In genomic region chr12:119679490-119679889, GRCh38 we compare ENCODE assay signal across 21 cellular contexts. TPM values are rescaled to one million over a fixed set of nuclear protein-coding genes. Genes with fewer than 3 reads are reported as not detected.
A peak's percentile ranks its signal among the peaks of the same experiment; 100 is the strongest.
DNase-seq lines count a peak whose midpoint lies in the region; ATAC-seq, FAIRE-seq and TF ChIP-seq lines count a peak whose summit lies in the region.
"Had no signal": no experiment of that assay in that cellular context is flagged by ENCODE, and none has a peak within 500 bp of the region (broad histone marks: within the 10 kb centered on the region; RNA-seq: fewer than 3 reads in every experiment).

No MANE protein-coding gene starts in this region.

- H3K4me1 Mint-ChIP-seq in CD8-positive, alpha-beta memory T cell: peaks cover 6 to 11% (median 7%) of the 10 kb centered on the region in 3 donors

- peaks cover 5 to 78% (median 14%) of the 10 kb centered on the region in 3 donors for H3K36me3 Mint-ChIP-seq in CD8-positive, alpha-beta memory T cell

- 98% methylated on average over 6 of the region's 10 CpGs for WGBS in HepG2 (ENCODE audit: low lambda C conversion rate)
- 77% methylated on average over 3 of the region's 10 CpGs for WGBS in right lobe of liver (ENCODE audit: insufficient coverage, low coverage, low lambda C conversion rate, missing lambda C conversion rate)

- no peak overlapping the region for H2AFZ ChIP-seq in HepG2 (ENCODE audit: low read length)

- peak overlapping the region in 2 of 8 donors; percentile 54 to 68 for H3K27ac Mint-ChIP-seq in CD8-positive, alpha-beta memory T cell
- H3K27ac Mint-ChIP-seq: T-helper 2 cell treated with Interferon-gamma antibody and Interleukin-4, amounts not matched to agents 5 μg/mL and 100 μg/mL, for 36 hours had no signal

- H3K4me3 ChIP-seq in HepG2 (replicated peaks in 1 of 3; ENCODE audit: insufficient read depth in 1 of 3, low read depth in 2 of 3, low read length in 3 of 3) (no peak overlapping the region), right lobe of liver (no peak overlapping the region), mucosa of rectum (ENCODE audit: low read length in 2 of 2) (peak overlapping the region in 1 of 2 donors; percentile 24)
- no peak overlapping the region for H3K4me3 ChIP-seq in CD8-positive, alpha-beta memory T cell (ENCODE audit: low read length)
- H3K4me3 ChIP-seq: GM12878, pancreas, right atrium auricular region, uterus had no signal

- H3K9ac ChIP-seq in HepG2 (ENCODE audit: insufficient read depth, low read depth, low read length) (no peak overlapping the region), mucosa of rectum (ENCODE audit: low read depth in 1 of 2, low read length in 2 of 2) (peak overlapping the region; percentile 1 to 57)

- H3K27ac ChIP-seq in HepG2 (ENCODE audit: extremely low read length, insufficient read depth, low read length) (peak overlapping the region; percentile 6), right lobe of liver (no peak overlapping the region), angular gyrus (ENCODE audit: low read depth, low read length) (peak overlapping the region; percentile 65), mucosa of rectum (ENCODE audit: low read depth in 2 of 2, low read length in 2 of 2) (peak overlapping the region; percentile 85 to 89)
- H3K27ac ChIP-seq in CD8-positive, alpha-beta memory T cell (ENCODE audit: low read depth, low read length): no peak overlapping the region
- H3K27ac ChIP-seq: pancreas, right atrium auricular region, uterus, WERI-Rb-1 had no signal

- TF ChIP-seq EP300 in HepG2 (IDR thresholded peaks at IDR 0.05; ENCODE audit: low read depth in 2 of 2, low read length in 2 of 2) (no peak), HepG2 (CRISPR knock-in tag; IDR thresholded peaks at IDR 0.05; ENCODE audit: borderline replicate concordance) (no peak)

- no peaks in the 10 kb centered on the region for H3K27me3 ChIP-seq in HepG2 (ENCODE audit: control insufficient read depth in 1 of 2, insufficient read depth in 2 of 2, low read length in 2 of 2)
- no peaks in the 10 kb centered on the region for H3K27me3 ChIP-seq in right lobe of liver
- no peaks in the 10 kb centered on the region for H3K27me3 ChIP-seq in mucosa of rectum (ENCODE audit: control insufficient read depth in 2 of 2, insufficient read depth in 2 of 2, low read length in 2 of 2)
- no peaks in the 10 kb centered on the region for H3K27me3 ChIP-seq in CD8-positive, alpha-beta memory T cell (ENCODE audit: insufficient read depth, low read length, poor library complexity, severe bottlenecking)
- H3K27me3 ChIP-seq: pancreas, right atrium auricular region, uterus had no signal

- H3K79me2 ChIP-seq in HepG2 (ENCODE audit: insufficient read depth, low read length): no peaks in the 10 kb centered on the region

- H3K4me1 ChIP-seq in HepG2 (ENCODE audit: insufficient read depth, low read length) (peaks cover 64% of the 10 kb centered on the region), right lobe of liver (peaks cover 0 to 56% (median 11%) of the 10 kb centered on the region in 4 donors), mucosa of rectum (ENCODE audit: control insufficient read depth in 2 of 2, insufficient read depth in 2 of 2, low read length in 2 of 2) (peaks cover 39 to 76% of the 10 kb centered on the region in 2 donors)
- no peaks in the 10 kb centered on the region for H3K4me1 ChIP-seq in CD8-positive, alpha-beta memory T cell (ENCODE audit: insufficient read depth, low read length)
- H3K4me1 ChIP-seq: uterus had no signal

- CTCF ChIA-PET in HepG2 (lab: Yijun Ruan, JAX; ENCODE audit: low intra/inter-chr PET ratio, low total read pairs): no interaction called here
- CTCF ChIA-PET in CD8-positive, alpha-beta memory T cell (lab: Charles Lee): interaction anchor here (0.7 to 1.8 kb wide), 2 partner anchors 12 kb away, joined by 3 to 8 read pairs; partner anchors contain the start of gene PRKAB1

- H3K9me3 ChIP-seq in HepG2 (ENCODE audit: low read length): no peaks in the 10 kb centered on the region
- no peaks in the 10 kb centered on the region for H3K9me3 ChIP-seq in right lobe of liver
- no peaks in the 10 kb centered on the region for H3K9me3 ChIP-seq in mucosa of rectum (ENCODE audit: control insufficient read depth in 2 of 2, low read length in 2 of 2)
- H3K9me3 ChIP-seq in CD8-positive, alpha-beta memory T cell (ENCODE audit: low read length): no peaks in the 10 kb centered on the region
- H3K9me3 ChIP-seq: pancreas, right atrium auricular region, uterus had no signal

- intact Hi-C loops in HepG2 (cut with micrococcal nuclease; ENCODE audit: unreplicated experiment) (no loop called here), right lobe of liver (cut with DNase I) (no loop called here)

- ATAC-seq in HepG2: no peak
- ATAC-seq in right lobe of liver: no peak
- ATAC-seq: GM12878; HCT116; naive thymus-derived CD8-positive, alpha-beta T cell had no signal

- TF ChIP-seq CTCF in HepG2 (CRISPR knock-in tag; IDR thresholded peaks at IDR 0.05): no peak
- TF ChIP-seq CTCF in right lobe of liver (IDR thresholded peaks at IDR 0.05): no peak

- H3K4me2 ChIP-seq in HepG2 (ENCODE audit: low read depth, low read length): no peak overlapping the region

- H3K27me3 Mint-ChIP-seq in CD8-positive, alpha-beta memory T cell: no peaks in the 10 kb centered on the region
- H3K27me3 Mint-ChIP-seq: CD4-positive, alpha-beta memory T cell; naive thymus-derived CD8-positive, alpha-beta T cell had no signal

- no peak for FAIRE-seq in HepG2 (lab: Jason Lieb, UNC)
- FAIRE-seq: GM12878, pancreas had no signal

- TF ChIP-seq RAD21 in HepG2 (CRISPR knock-in tag; IDR thresholded peaks at IDR 0.05): no peak

- H3K4me3 Mint-ChIP-seq in CD8-positive, alpha-beta memory T cell: no peak overlapping the region
- H3K4me3 Mint-ChIP-seq: CD4-positive, alpha-beta memory T cell; naive thymus-derived CD8-positive, alpha-beta T cell; T-helper 2 cell treated with Interferon-gamma antibody and Interleukin-4, amounts not matched to agents 5 μg/mL and 100 μg/mL, for 36 hours had no signal

- TF ChIP-seq POLR2A in HepG2 (IDR thresholded peaks at IDR 0.05; ENCODE audit: insufficient read depth in 1 of 2, low read depth in 2 of 2, low read length in 2 of 2) (no peak), right lobe of liver (IDR thresholded peaks at IDR 0.05) (no peak)

- no TSS peak for BruUV-seq in HepG2 (replicated peaks; lab: Mats Ljungman, UMichigan)

- no peaks in the 10 kb centered on the region for H3K9me3 Mint-ChIP-seq in CD8-positive, alpha-beta memory T cell
- H3K9me3 Mint-ChIP-seq: CD4-positive, alpha-beta memory T cell; naive thymus-derived CD8-positive, alpha-beta T cell; T-helper 2 cell treated with Interferon-gamma antibody and Interleukin-4, amounts not matched to agents 5 μg/mL and 100 μg/mL, for 36 hours had no signal

- POLR2A ChIA-PET in HepG2 (lab: Yijun Ruan, JAX): no interaction called here
- POLR2A ChIA-PET in CD8-positive, alpha-beta memory T cell (lab: Charles Lee): no interaction called here

- DNase-seq in HepG2 (ENCODE audit: low spot score): no peak
- DNase-seq in right lobe of liver: no peak
- no peak for DNase-seq in superior temporal gyrus (ENCODE audit: extremely low spot score)
- no peak for DNase-seq in CD8-positive, alpha-beta memory T cell
- DNase-seq in NCI-H128 (lab: John Stamatoyannopoulos, UW; ENCODE audit: unreplicated experiment): no peak
- DNase-seq: activated CD4-positive, alpha-beta T cell treated with anti-CD3 and anti-CD28 coated beads, Interleukin-2, amount 50 U/mL, for 4 hours; CD4-positive, alpha-beta memory T cell; cortex of kidney; DND-41; MV-4-11; naive thymus-derived CD8-positive, alpha-beta T cell; NCI-H524; pancreas; uterus; WERI-Rb-1 had no signal

- H3K36me3 ChIP-seq in HepG2 (replicated peaks in 1 of 2; ENCODE audit: control insufficient read depth in 1 of 2, insufficient read depth in 2 of 2, low read length in 2 of 2) (peaks cover 28 to 66% of the 10 kb centered on the region in 2 experiments), right lobe of liver (peaks cover 4 to 59% (median 40%) of the 10 kb centered on the region in 4 donors), mucosa of rectum (ENCODE audit: control insufficient read depth in 2 of 2, insufficient read depth in 2 of 2, low read length in 2 of 2) (peaks cover 64 to 68% of the 10 kb centered on the region in 2 donors)
- peaks cover 50% of the 10 kb centered on the region for H3K36me3 ChIP-seq in CD8-positive, alpha-beta memory T cell (ENCODE audit: insufficient read depth, low read length)
- H3K36me3 ChIP-seq: uterus had no signal

- in situ Hi-C loops in HepG2 (cut with HindIII; ENCODE audit: extremely low pct_ligation_motif_present, low pct_unique_long_range_greater_than_20kb): no loop called here

- 0 out of 2 replicates have a peak, but pooled peaks cover 2% of the 10 kb centered on the region for H4K20me1 ChIP-seq in HepG2 (ENCODE audit: insufficient read depth, low read length)

TF ChIP-seq in HepG2, 621 proteins besides CTCF, POLR2A, EP300 and RAD21 (continues in another document):
- TF ChIP-seq MAF1 (CRISPR knock-in tag; IDR thresholded peaks at IDR 0.05; ENCODE audit: borderline replicate concordance): no peak
- no peak for TF ChIP-seq YY1 (IDR thresholded peaks at IDR 0.05; ENCODE audit: insufficient read depth, insufficient replicate concordance, low read depth, low read length)

RNA-seq across cellular contexts. Expression of gene PRKAB1, which starts 11.6 kb away (rescaled TPM):
- total RNA-seq in HepG2 (2016; rRNA removed; fragmentation: Illumina TruSeq; extraction: Trizol): 25.4 and 28.4 TPM in 2 replicates
- 7.2 and 8.3 TPM in 2 replicates for total RNA-seq in HepG2 (2016; cell fraction: cytosol; rRNA removed; fragmentation: Illumina TruSeq; extraction: Trizol; ENCODE audit: low read depth)
- 24.7 and 27.3 TPM in 2 replicates for total RNA-seq in HepG2 (2016; cell fraction: insoluble cytoplasmic fraction; rRNA removed; fragmentation: Illumina TruSeq; extraction: Trizol)
- total RNA-seq in HepG2 (2016; cell fraction: membrane; rRNA removed; fragmentation: Illumina TruSeq; extraction: Trizol): 22.4 and 23.1 TPM in 2 replicates
- 28.4 and 31.7 TPM in 2 replicates for total RNA-seq in HepG2 (2016; cell fraction: nucleus; rRNA removed; fragmentation: Illumina TruSeq; extraction: Trizol)
- polyA plus RNA-seq in HepG2 (2011; rRNA removed): 35.5 and 36.0 TPM in 2 replicates
- polyA plus RNA-seq in HepG2 (2011; cell fraction: cytosol; rRNA removed): 18.2 and 22.4 TPM in 2 replicates
- polyA plus RNA-seq in HepG2 (2011; cell fraction: nucleus; rRNA removed): 37.3 and 45.3 TPM in 2 replicates
- 24.3 and 27.4 TPM in 2 replicates for polyA plus RNA-seq in HepG2 (2012)
- 7.7 and 7.9 TPM in 2 replicates for polyA plus RNA-seq in HepG2 (2016; cell fraction: cytosol; fragmentation: Illumina TruSeq; extraction: Trizol; ENCODE audit: low read depth)
- polyA plus RNA-seq in HepG2 (2016; cell fraction: insoluble cytoplasmic fraction; fragmentation: Illumina TruSeq; extraction: Trizol; ENCODE audit: low read depth): 29.5 and 33.6 TPM in 2 replicates
- polyA plus RNA-seq in HepG2 (2016; cell fraction: membrane; fragmentation: Illumina TruSeq; extraction: Trizol; ENCODE audit: low read depth): 15.0 and 16.9 TPM in 2 replicates
- 46.1 and 56.3 TPM in 2 replicates for polyA plus RNA-seq in HepG2 (2016; cell fraction: nucleus; fragmentation: Illumina TruSeq; extraction: Trizol; ENCODE audit: insufficient read depth, low read depth)
- polyA minus RNA-seq in HepG2 (2011; rRNA and poly(A)+ RNA removed; ENCODE audit: low replicate concordance): 29.1 and 36.9 TPM in 2 replicates
- polyA minus RNA-seq in HepG2 (2011; cell fraction: cytosol; rRNA and poly(A)+ RNA removed): 16.0 and 23.4 TPM in 2 replicates
- 36.9 and 50.9 TPM in 2 replicates for polyA minus RNA-seq in HepG2 (2011; cell fraction: nucleus; rRNA and poly(A)+ RNA removed)
- 10 to 100 TPM in 4 of 6 experiments, 1 to 10 TPM in 2; 8.2 to 17.1 (median 10.3) TPM for total RNA-seq in right lobe of liver
- total RNA-seq in CD8-positive, alpha-beta memory T cell: 10 to 100 TPM; 27.2 to 30.8 TPM
- polyA plus RNA-seq in CD8-positive, alpha-beta memory T cell: 32.0 TPM

Comparison
In these comparisons a context has a peak if more than half of its experiments do, and no peak if none do; other contexts are left out.
1. H3K27ac ChIP-seq: peak in HepG2 (single experiment), angular gyrus (single experiment) and mucosa of rectum (2 of 2); none in right lobe of liver (0 of 3) and CD8-positive, alpha-beta memory T cell (single experiment).